Comparison of ENCODE assay signal across 8 cellular contexts in genomic region chr1:200409761-200410565, GRCh38. TPM values are rescaled to one million over a fixed set of nuclear protein-coding genes. Genes with fewer than 3 reads are reported as not detected.
A peak's percentile ranks its signal among the peaks of the same experiment; 100 is the strongest.
DNase-seq lines count a peak whose midpoint lies in the region; ATAC-seq and TF ChIP-seq lines count a peak whose summit lies in the region.

Gene ZNF281, minus strand, starts transcription at chr1:200410036. Its CDS starts 331 bp downstream, at chr1:200409705.

- TF ChIP-seq RAD21 in Ishikawa (IDR thresholded peaks at IDR 0.05; ENCODE audit: low read depth) = no peak

- TF ChIP-seq EP300 in Ishikawa (IDR thresholded peaks at IDR 0.05; ENCODE audit: borderline replicate concordance) = peak; percentile 50; the same call in 1 of the 2 replicates

- H3K4me1 ChIP-seq in mononuclear cell (ENCODE audit: insufficient read depth, low read length) = peaks cover 47% of the 10 kb centered on the region

- H3K4me3 ChIP-seq in epithelial cell of esophagus (ENCODE audit: low read length) (peak within 1 kb of the TSS; percentile 76), mononuclear cell (ENCODE audit: low read length) (peak within 1 kb of the TSS; percentile 91)

- no peaks in the 10 kb centered on the region for H3K9me3 ChIP-seq in mononuclear cell (ENCODE audit: low read depth, low read length)

- ATAC-seq in GM21619 (IDR thresholded peaks at IDR 0.05; ENCODE audit: unreplicated experiment) = peak; percentile 95

- no peaks in the 10 kb centered on the region for H3K27me3 ChIP-seq in mononuclear cell (ENCODE audit: insufficient read depth, low read length)

- DNase-seq in DMS153 treated with DMSO at 0.1 percent for 48 hours (lab: John Stamatoyannopoulos, UW; ENCODE audit: unreplicated experiment) = peak; percentile 99
- DNase-seq in OCI-M2 (lab: John Stamatoyannopoulos, UW; ENCODE audit: unreplicated experiment) = peak; percentile 34
- DNase-seq in activated T-cell treated with anti-CD3 and anti-CD28 coated beads for 24 hours (ENCODE audit: low read depth) = peak; percentile 93
- DNase-seq in epithelial cell of esophagus (ENCODE audit: low read depth) = peak; percentile 95
- DNase-seq in stimulated activated CD8-positive, alpha-beta memory T cell treated with anti-CD3 and anti-CD28 coated beads, Interleukin-2, amount 100 ng/mL, for 48 hours (ENCODE audit: low read depth in 2 of 2) = peak; percentile 91 to 93

- no peak for TF ChIP-seq CTCF in epithelial cell of esophagus (IDR thresholded peaks at IDR 0.05; ENCODE audit: insufficient read depth, low read depth, low read length, missing control alignments)

TF ChIP-seq in Ishikawa, 13 proteins besides CTCF, POLR2A, EP300 and RAD21:
- TF ChIP-seq CREB1 (IDR thresholded peaks at IDR 0.05; ENCODE audit: low read depth) (no peak), TEAD4 (IDR thresholded peaks at IDR 0.05) (0 out of 2 replicates have a peak, but pooled peaks have one; percentile 15), CEBPB (IDR thresholded peaks at IDR 0.05) (no peak), FOXM1 (IDR thresholded peaks at IDR 0.05; ENCODE audit: borderline replicate concordance, low read depth) (no peak), REST (IDR thresholded peaks at IDR 0.05; ENCODE audit: low read depth) (no peak), TAF1 (IDR thresholded peaks at IDR 0.05; ENCODE audit: low read depth) (peak; percentile 81), ZBTB7A (IDR thresholded peaks at IDR 0.05; ENCODE audit: low read depth) (no peak; the same call in 1 of the 2 replicates), YY1 (IDR thresholded peaks at IDR 0.05; ENCODE audit: low read depth) (no peak; the same call in 1 of the 2 replicates), USF1 (IDR thresholded peaks at IDR 0.05) (no peak), MAX (IDR thresholded peaks at IDR 0.05) (0 out of 2 replicates have a peak, but pooled peaks have one; percentile 3), EGR1 (IDR thresholded peaks at IDR 0.05) (peak; percentile 47; the same call in 1 of the 2 replicates), TCF12 (IDR thresholded peaks at IDR 0.05; ENCODE audit: low read depth) (0 out of 2 replicates have a peak, but pooled peaks have one; percentile 12), NFIC (IDR thresholded peaks at IDR 0.05) (no peak)

RNA-seq across cellular contexts. Expression of gene ZNF281, which starts in this region (rescaled TPM):
- 67.5 TPM for total RNA-seq in mononuclear cell

Comparison
In these comparisons a context has a peak if more than half of its experiments do, and no peak if none do; other contexts are left out.
1. Peak in every context shown above with its lines: DNase-seq, ATAC-seq and H3K4me3 ChIP-seq.
2. DNase-seq: peak in every context shown above with its lines; median percentile 99 in DMS153 treated with DMSO at 0.1 percent for 48 hours; 95 in epithelial cell of esophagus; 93 in activated T-cell treated with anti-CD3 and anti-CD28 coated beads for 24 hours; 92 in stimulated activated CD8-positive, alpha-beta memory T cell treated with anti-CD3 and anti-CD28 coated beads, Interleukin-2, amount 100 ng/mL, for 48 hours; 34 in OCI-M2.